ENCODE assay signal across 1 cellular context in the genomic region with DNA sequence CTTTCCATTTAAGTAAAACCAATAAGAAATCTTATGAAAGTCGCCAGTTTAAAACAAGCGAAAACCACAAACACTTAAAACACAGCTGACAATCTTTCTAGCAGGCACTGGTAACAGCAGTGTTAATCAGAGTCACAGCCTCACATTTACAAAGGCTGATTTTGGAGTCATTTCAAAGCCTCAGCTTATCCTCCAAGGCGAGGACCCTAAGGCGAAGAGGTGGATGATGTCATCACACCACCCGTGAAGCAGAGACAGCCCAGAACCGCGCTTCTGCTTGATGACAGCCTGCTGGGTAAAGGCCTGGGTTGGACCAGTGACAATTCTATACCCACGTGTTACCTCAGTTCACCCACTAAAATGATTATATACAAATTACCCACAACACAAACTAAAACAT.
TF ChIP-seq lines count a peak whose summit lies in the region.

No MANE protein-coding gene starts in this region.

TF ChIP-seq in HepG2, 621 proteins besides CTCF, POLR2A, EP300 and RAD21:
- TF ChIP-seq, protein P1, sequence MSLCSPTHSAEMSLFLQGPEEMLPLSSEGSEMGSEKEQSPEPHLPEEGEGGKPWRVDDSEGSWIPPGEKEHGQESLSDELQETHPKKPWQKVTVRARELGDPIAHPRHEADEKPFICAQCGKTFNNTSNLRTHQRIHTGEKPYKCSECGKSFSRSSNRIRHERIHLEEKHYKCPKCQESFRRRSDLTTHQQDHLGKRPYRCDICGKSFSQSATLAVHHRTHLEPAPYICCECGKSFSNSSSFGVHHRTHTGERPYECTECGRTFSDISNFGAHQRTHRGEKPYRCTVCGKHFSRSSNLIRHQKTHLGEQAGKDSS (CRISPR knock-in tag; IDR thresholded peaks at IDR 0.05; ENCODE audit: borderline replicate concordance, low read depth) = no peak
- TF ChIP-seq ATF7 (IDR thresholded peaks at IDR 0.05) = peak; percentile 79
- no peak for TF ChIP-seq ATF7 (CRISPR knock-in tag; IDR thresholded peaks at IDR 0.05)
- TF ChIP-seq NKX3-1 (CRISPR knock-in tag; IDR thresholded peaks at IDR 0.05) = no peak
- TF ChIP-seq, protein P2, sequence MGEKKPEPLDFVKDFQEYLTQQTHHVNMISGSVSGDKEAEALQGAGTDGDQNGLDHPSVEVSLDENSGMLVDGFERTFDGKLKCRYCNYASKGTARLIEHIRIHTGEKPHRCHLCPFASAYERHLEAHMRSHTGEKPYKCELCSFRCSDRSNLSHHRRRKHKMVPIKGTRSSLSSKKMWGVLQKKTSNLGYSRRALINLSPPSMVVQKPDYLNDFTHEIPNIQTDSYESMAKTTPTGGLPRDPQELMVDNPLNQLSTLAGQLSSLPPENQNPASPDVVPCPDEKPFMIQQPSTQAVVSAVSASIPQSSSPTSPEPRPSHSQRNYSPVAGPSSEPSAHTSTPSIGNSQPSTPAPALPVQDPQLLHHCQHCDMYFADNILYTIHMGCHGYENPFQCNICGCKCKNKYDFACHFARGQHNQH (CRISPR knock-in tag; IDR thresholded peaks at IDR 0.05) = no peak
- TF ChIP-seq POLR2AphosphoS2 (IDR thresholded peaks at IDR 0.05; ENCODE audit: low read depth, low read length) = no peak
- TF ChIP-seq, protein P3, sequence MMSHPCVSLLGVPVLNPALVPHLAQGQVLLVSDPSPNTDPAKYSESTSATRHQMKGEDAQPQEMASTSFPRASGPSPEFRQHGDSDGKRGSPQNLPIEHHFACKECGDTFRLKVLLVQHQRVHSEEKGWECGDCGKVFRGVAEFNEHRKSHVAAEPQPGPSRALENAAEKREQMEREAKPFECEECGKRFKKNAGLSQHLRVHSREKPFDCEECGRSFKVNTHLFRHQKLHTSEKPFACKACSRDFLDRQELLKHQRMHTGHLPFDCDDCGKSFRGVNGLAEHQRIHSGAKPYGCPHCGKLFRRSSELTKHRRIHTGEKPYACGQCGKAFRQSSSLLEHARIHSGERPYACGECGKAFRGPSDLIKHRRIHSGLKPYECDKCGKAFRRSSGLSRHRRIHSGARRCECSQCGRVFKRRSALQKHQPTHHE (CRISPR knock-in tag; IDR thresholded peaks at IDR 0.05; ENCODE audit: borderline replicate concordance) = no peak
- no peak for TF ChIP-seq XRCC5 (optimal IDR thresholded peaks at IDR 0.05; ENCODE audit: low read length)
- no peak for TF ChIP-seq ZBTB39 (CRISPR knock-in tag; IDR thresholded peaks at IDR 0.05)
- TF ChIP-seq KLF9 (CRISPR knock-in tag; IDR thresholded peaks at IDR 0.05; ENCODE audit: low read depth) = no peak
- no peak for TF ChIP-seq ZNF747 (CRISPR knock-in tag; IDR thresholded peaks at IDR 0.05; ENCODE audit: borderline replicate concordance)
- peak; percentile 24; the same call in 1 of the 2 replicates for TF ChIP-seq CREB1 (IDR thresholded peaks at IDR 0.05)
- TF ChIP-seq CREB1 (CRISPR knock-in tag; IDR thresholded peaks at IDR 0.05) = no peak
- TF ChIP-seq ZSCAN20 (CRISPR knock-in tag; IDR thresholded peaks at IDR 0.05; ENCODE audit: borderline replicate concordance) = no peak
- TF ChIP-seq ATF5 (CRISPR knock-in tag; IDR thresholded peaks at IDR 0.05; ENCODE audit: low read depth) = no peak
- TF ChIP-seq SNRNP70 (IDR thresholded peaks at IDR 0.05; ENCODE audit: low read depth, low read length) = no peak
- no peak for TF ChIP-seq KLF11 (CRISPR knock-in tag; IDR thresholded peaks at IDR 0.05)
